Comparison of ENCODE assay signal across 1 cellular context in the genomic region with DNA sequence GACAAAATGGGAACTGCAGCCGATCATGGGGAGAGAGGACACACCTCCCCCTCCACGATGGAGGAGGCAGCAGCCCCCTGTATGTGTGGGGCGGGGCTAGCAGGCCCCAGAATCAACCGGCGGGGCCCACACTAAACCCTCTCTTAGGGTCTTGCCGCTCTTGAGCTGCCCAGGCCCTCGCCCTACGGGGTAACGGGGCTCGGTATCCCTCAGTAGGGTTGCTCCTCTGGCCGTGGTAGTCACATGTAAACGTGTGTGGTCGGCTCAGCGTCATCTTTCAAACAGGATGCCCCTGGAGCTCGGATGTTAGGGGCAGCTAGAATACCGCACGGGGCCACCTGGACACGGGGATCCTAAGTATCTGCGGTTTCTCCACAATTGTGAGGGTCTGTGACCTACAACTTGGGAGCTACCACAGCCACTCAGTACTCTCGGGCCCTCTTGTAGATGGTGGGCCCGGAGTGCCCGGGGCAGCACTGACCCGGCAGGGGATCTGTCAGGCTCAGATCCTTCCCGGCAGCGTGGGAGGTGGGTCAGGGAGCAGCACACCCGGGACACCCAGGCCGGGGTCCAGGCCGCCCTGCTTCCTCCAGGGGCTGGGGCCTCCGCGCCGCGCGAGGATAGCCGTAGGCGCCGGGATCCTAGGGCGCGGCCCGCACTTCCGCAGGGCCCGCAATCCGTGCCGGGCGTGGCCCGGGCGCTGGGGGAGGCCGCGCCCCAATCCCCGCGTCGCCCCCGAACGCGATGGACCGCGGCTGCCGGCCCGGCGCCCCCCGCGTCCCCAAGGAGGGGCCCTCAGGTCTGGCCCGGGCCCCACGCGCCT.
A peak's percentile ranks its signal among the peaks of the same experiment; 100 is the strongest.
TF ChIP-seq lines count a peak whose summit lies in the region.

No MANE protein-coding gene starts in this region.

TF ChIP-seq in SK-N-SH, 30 proteins besides CTCF, POLR2A, EP300 and RAD21 (continued from another document):
- TF ChIP-seq TCF12 (IDR thresholded peaks at IDR 0.05) (no peak), NFIC (IDR thresholded peaks at IDR 0.05; ENCODE audit: borderline replicate concordance) (no peak), ELF1 (IDR thresholded peaks at IDR 0.05) (peak; percentile 25; the same call in 1 of the 2 replicates), TAF1 (IDR thresholded peaks at IDR 0.05; ENCODE audit: borderline replicate concordance, low read depth, low read length) (no peak), NRF1 (IDR thresholded peaks at IDR 0.05; ENCODE audit: low read depth, low read length) (no peak), MXI1 (IDR thresholded peaks at IDR 0.05; ENCODE audit: low read depth, low read length) (peak; percentile 75), SIN3A (IDR thresholded peaks at IDR 0.05; ENCODE audit: borderline replicate concordance, low read depth, low read length) (peak; percentile 10; the same call in 1 of the 2 replicates), JUND (IDR thresholded peaks at IDR 0.05) (no peak), RFX5 (IDR thresholded peaks at IDR 0.05; ENCODE audit: low read length) (no peak), RCOR1 (IDR thresholded peaks at IDR 0.05; ENCODE audit: low read length) (no peak), MAX (IDR thresholded peaks at IDR 0.05; ENCODE audit: low read depth) (peak; percentile 49), POLR2AphosphoS5 (IDR thresholded peaks at IDR 0.05; ENCODE audit: low read depth, low read length) (peak; percentile 34; the same call in 1 of the 2 replicates), FOSL2 (IDR thresholded peaks at IDR 0.05; ENCODE audit: borderline replicate concordance, low read depth) (no peak), EZH2phosphoT487 (IDR thresholded peaks at IDR 0.05; ENCODE audit: borderline replicate concordance, low read depth) (no peak), FOXM1 (IDR thresholded peaks at IDR 0.05; ENCODE audit: low read depth) (no peak), PBX3 (IDR thresholded peaks at IDR 0.05) (peak; percentile 2), MEF2A (IDR thresholded peaks at IDR 0.05; ENCODE audit: borderline replicate concordance, low read depth) (no peak), SMC3 (IDR thresholded peaks at IDR 0.05; ENCODE audit: low read depth, low read length) (no peak), GABPA (IDR thresholded peaks at IDR 0.05; ENCODE audit: low read depth) (0 out of 2 replicates have a peak, but pooled peaks have one; percentile 12)
- TF ChIP-seq, protein P1, sequence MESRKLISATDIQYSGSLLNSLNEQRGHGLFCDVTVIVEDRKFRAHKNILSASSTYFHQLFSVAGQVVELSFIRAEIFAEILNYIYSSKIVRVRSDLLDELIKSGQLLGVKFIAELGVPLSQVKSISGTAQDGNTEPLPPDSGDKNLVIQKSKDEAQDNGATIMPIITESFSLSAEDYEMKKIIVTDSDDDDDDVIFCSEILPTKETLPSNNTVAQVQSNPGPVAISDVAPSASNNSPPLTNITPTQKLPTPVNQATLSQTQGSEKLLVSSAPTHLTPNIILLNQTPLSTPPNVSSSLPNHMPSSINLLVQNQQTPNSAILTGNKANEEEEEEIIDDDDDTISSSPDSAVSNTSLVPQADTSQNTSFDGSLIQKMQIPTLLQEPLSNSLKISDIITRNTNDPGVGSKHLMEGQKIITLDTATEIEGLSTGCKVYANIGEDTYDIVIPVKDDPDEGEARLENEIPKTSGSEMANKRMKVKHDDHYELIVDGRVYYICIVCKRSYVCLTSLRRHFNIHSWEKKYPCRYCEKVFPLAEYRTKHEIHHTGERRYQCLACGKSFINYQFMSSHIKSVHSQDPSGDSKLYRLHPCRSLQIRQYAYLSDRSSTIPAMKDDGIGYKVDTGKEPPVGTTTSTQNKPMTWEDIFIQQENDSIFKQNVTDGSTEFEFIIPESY (IDR thresholded peaks at IDR 0.05; ENCODE audit: borderline replicate concordance, low read depth): no peak
- TF ChIP-seq, protein P2, sequence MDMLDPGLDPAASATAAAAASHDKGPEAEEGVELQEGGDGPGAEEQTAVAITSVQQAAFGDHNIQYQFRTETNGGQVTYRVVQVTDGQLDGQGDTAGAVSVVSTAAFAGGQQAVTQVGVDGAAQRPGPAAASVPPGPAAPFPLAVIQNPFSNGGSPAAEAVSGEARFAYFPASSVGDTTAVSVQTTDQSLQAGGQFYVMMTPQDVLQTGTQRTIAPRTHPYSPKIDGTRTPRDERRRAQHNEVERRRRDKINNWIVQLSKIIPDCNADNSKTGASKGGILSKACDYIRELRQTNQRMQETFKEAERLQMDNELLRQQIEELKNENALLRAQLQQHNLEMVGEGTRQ (IDR thresholded peaks at IDR 0.05; ENCODE audit: borderline replicate concordance, low read depth, low read length): no peak
- TF ChIP-seq, protein P3, sequence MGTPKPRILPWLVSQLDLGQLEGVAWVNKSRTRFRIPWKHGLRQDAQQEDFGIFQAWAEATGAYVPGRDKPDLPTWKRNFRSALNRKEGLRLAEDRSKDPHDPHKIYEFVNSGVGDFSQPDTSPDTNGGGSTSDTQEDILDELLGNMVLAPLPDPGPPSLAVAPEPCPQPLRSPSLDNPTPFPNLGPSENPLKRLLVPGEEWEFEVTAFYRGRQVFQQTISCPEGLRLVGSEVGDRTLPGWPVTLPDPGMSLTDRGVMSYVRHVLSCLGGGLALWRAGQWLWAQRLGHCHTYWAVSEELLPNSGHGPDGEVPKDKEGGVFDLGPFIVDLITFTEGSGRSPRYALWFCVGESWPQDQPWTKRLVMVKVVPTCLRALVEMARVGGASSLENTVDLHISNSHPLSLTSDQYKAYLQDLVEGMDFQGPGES (IDR thresholded peaks at IDR 0.05; ENCODE audit: low read depth, low read length): no peak
- TF ChIP-seq, protein P4, sequence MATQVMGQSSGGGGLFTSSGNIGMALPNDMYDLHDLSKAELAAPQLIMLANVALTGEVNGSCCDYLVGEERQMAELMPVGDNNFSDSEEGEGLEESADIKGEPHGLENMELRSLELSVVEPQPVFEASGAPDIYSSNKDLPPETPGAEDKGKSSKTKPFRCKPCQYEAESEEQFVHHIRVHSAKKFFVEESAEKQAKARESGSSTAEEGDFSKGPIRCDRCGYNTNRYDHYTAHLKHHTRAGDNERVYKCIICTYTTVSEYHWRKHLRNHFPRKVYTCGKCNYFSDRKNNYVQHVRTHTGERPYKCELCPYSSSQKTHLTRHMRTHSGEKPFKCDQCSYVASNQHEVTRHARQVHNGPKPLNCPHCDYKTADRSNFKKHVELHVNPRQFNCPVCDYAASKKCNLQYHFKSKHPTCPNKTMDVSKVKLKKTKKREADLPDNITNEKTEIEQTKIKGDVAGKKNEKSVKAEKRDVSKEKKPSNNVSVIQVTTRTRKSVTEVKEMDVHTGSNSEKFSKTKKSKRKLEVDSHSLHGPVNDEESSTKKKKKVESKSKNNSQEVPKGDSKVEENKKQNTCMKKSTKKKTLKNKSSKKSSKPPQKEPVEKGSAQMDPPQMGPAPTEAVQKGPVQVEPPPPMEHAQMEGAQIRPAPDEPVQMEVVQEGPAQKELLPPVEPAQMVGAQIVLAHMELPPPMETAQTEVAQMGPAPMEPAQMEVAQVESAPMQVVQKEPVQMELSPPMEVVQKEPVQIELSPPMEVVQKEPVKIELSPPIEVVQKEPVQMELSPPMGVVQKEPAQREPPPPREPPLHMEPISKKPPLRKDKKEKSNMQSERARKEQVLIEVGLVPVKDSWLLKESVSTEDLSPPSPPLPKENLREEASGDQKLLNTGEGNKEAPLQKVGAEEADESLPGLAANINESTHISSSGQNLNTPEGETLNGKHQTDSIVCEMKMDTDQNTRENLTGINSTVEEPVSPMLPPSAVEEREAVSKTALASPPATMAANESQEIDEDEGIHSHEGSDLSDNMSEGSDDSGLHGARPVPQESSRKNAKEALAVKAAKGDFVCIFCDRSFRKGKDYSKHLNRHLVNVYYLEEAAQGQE (IDR thresholded peaks at IDR 0.05; ENCODE audit: low read depth, low read length): no peak
- TF ChIP-seq, protein P5, sequence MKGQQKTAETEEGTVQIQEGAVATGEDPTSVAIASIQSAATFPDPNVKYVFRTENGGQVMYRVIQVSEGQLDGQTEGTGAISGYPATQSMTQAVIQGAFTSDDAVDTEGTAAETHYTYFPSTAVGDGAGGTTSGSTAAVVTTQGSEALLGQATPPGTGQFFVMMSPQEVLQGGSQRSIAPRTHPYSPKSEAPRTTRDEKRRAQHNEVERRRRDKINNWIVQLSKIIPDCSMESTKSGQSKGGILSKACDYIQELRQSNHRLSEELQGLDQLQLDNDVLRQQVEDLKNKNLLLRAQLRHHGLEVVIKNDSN (IDR thresholded peaks at IDR 0.05; ENCODE audit: borderline replicate concordance, low read depth): no peak
